38 cellular contexts compared by ENCODE assay signal in the genomic region with DNA sequence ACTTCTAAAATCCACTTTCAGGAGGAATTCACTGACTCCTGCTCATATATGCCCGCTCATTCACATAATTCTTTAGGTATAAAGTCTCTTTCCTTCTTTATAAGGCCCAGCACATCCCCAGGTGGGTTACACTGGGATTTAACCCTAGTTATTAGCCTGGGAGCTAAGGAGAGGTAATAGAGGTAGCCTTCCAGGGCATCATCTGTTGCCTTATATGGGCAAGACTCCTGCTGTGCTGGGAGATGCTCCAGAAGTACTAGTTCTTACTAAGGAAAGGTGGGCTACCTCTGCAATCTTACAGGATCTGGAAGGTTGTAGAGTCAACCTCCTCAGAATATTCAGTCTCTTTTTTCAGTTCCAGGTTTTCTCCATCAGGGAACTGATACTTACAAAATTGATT.
"Had no signal": no experiment of that assay in that cellular context is flagged by ENCODE, and none has a peak within 500 bp of the region (broad histone marks: within the 10 kb centered on the region; RNA-seq: fewer than 3 reads in every experiment).

No MANE protein-coding gene starts in this region.

- H3K4me3 ChIP-seq: ascending aorta, cardiac muscle cell had no signal

- H3K27ac Mint-ChIP-seq: activated B cell treated with CpG ODN at 0.5 μM for 24 hours; activated CD4-positive, alpha-beta memory T cell treated with anti-CD3 and anti-CD28 coated beads for 36 hours; activated CD4-positive, alpha-beta T cell treated with anti-CD3 and anti-CD28 coated beads, Interleukin-2, amount 10 ng/mL, durations not matched to agents 24 days and 14 days; activated CD8-positive, alpha-beta T cell treated with anti-CD3 and anti-CD28 coated beads for 36 hours; activated naive CD4-positive, alpha-beta T cell treated with anti-CD3 and anti-CD28 coated beads, Interleukin-2, amount 10 ng/mL, durations not matched to agents 7 days and 5 days; activated naive CD8-positive, alpha-beta T cell; activated naive CD8-positive, alpha-beta T cell treated with anti-CD3 and anti-CD28 coated beads, Interleukin-2, amount 10 ng/mL, durations not matched to agents 7 days and 5 days; activated naive CD8-positive, alpha-beta T cell treated with anti-CD3 and anti-CD28 coated beads, Interleukin-2, amount 50 U/mL, for 24 hours; activated T-cell treated with anti-CD3 and anti-CD28 coated beads, Interleukin-2, amount 50 U/mL, for 72 hours; activated T-helper 1 cell treated with anti-CD3 and anti-CD28 coated beads, Interleukin-12 subunit alpha, Interleukin-12 subunit beta, Interleukin-2, Interleukin-4 antibody, amounts not matched to agents 30 ng/mL and 10 ng/mL and 1 ng/mL, durations not matched to agents 14 hours and 24 hours and 36 hours; activated T-helper 2 cell treated with anti-CD3 and anti-CD28 coated beads, Interferon-gamma antibody, Interleukin-2, Interleukin-4, amounts not matched to agents 10 μg/mL and 5 μg/mL and 100 μg/mL, durations not matched to agents 14 hours and 24 hours and 36 hours; T-helper 1 cell treated with Interleukin-12 subunit alpha and Interleukin-12 subunit beta and Interleukin-4 antibody, amounts not matched to agents 30 μg/mL and 1 μg/mL, for 36 hours; T-helper 2 cell treated with Interferon-gamma antibody and Interleukin-4, amounts not matched to agents 5 μg/mL and 100 μg/mL, for 36 hours had no signal

- H3K27me3 ChIP-seq: ascending aorta, cardiac muscle cell had no signal

- ATAC-seq: activated CD8-positive, alpha-beta T cell treated with anti-CD3 and anti-CD28 coated beads for 36 hours; activated naive CD8-positive, alpha-beta T cell treated with anti-CD3 and anti-CD28 coated beads, Interleukin-2, amount 50 U/mL, for 24 hours; activated T-cell treated with anti-CD3 and anti-CD28 coated beads, Interleukin-2, amount 50 U/mL, for 4 hours; activated T-cell treated with anti-CD3 and anti-CD28 coated beads, Interleukin-2, amount 50 U/mL, for 72 hours had no signal

- H3K4me3 Mint-ChIP-seq: activated B cell treated with CpG ODN at 0.5 μM for 24 hours; activated CD4-positive, alpha-beta memory T cell treated with anti-CD3 and anti-CD28 coated beads for 36 hours; activated CD4-positive, alpha-beta T cell treated with anti-CD3 and anti-CD28 coated beads, Interleukin-2, amount 10 ng/mL, durations not matched to agents 24 days and 14 days; activated CD8-positive, alpha-beta T cell treated with anti-CD3 and anti-CD28 coated beads for 36 hours; activated naive CD4-positive, alpha-beta T cell treated with anti-CD3 and anti-CD28 coated beads, Interleukin-2, amount 10 ng/mL, durations not matched to agents 7 days and 5 days; activated naive CD4-positive, alpha-beta T cell treated with anti-CD3 and anti-CD28 coated beads, Interleukin-2, amount 50 U/mL, for 24 hours; activated naive CD8-positive, alpha-beta T cell; activated naive CD8-positive, alpha-beta T cell treated with anti-CD3 and anti-CD28 coated beads, Interleukin-2, amount 10 ng/mL, durations not matched to agents 7 days and 5 days; activated naive CD8-positive, alpha-beta T cell treated with anti-CD3 and anti-CD28 coated beads, Interleukin-2, amount 50 U/mL, for 24 hours; activated T-cell treated with anti-CD3 and anti-CD28 coated beads, Interleukin-2, amount 50 U/mL, for 4 hours; activated T-cell treated with anti-CD3 and anti-CD28 coated beads, Interleukin-2, amount 50 U/mL, for 72 hours; activated T-helper 1 cell treated with anti-CD3 and anti-CD28 coated beads, Interleukin-12 subunit alpha, Interleukin-12 subunit beta, Interleukin-2, Interleukin-4 antibody, amounts not matched to agents 30 ng/mL and 10 ng/mL and 1 ng/mL, durations not matched to agents 14 hours and 24 hours and 36 hours; brain; central memory CD8-positive, alpha-beta T cell; T-helper 1 cell treated with Interleukin-12 subunit alpha and Interleukin-12 subunit beta and Interleukin-4 antibody, amounts not matched to agents 30 μg/mL and 1 μg/mL, for 36 hours; T-helper 2 cell treated with Interferon-gamma antibody and Interleukin-4, amounts not matched to agents 5 μg/mL and 100 μg/mL, for 36 hours had no signal

- H3K27me3 Mint-ChIP-seq: activated CD4-positive, alpha-beta memory T cell treated with anti-CD3 and anti-CD28 coated beads for 36 hours; activated CD8-positive, alpha-beta T cell treated with anti-CD3 and anti-CD28 coated beads for 36 hours; activated naive CD4-positive, alpha-beta T cell treated with anti-CD3 and anti-CD28 coated beads, Interleukin-2, amount 10 ng/mL, durations not matched to agents 7 days and 5 days; activated naive CD4-positive, alpha-beta T cell treated with anti-CD3 and anti-CD28 coated beads, Interleukin-2, amount 50 U/mL, for 24 hours; activated naive CD8-positive, alpha-beta T cell treated with anti-CD3 and anti-CD28 coated beads, Interleukin-2, amount 10 ng/mL, durations not matched to agents 7 days and 5 days; activated naive CD8-positive, alpha-beta T cell treated with anti-CD3 and anti-CD28 coated beads, Interleukin-2, amount 50 U/mL, for 24 hours; brain; central memory CD8-positive, alpha-beta T cell had no signal

- H3K9me3 ChIP-seq: ascending aorta had no signal

- H3K4me1 Mint-ChIP-seq: activated CD4-positive, alpha-beta T cell treated with anti-CD3 and anti-CD28 coated beads, Interleukin-2, amount 10 ng/mL, durations not matched to agents 24 days and 14 days; activated naive CD4-positive, alpha-beta T cell treated with anti-CD3 and anti-CD28 coated beads, Interleukin-2, amount 50 U/mL, for 24 hours; activated naive CD8-positive, alpha-beta T cell treated with anti-CD3 and anti-CD28 coated beads, Interleukin-2, amount 50 U/mL, for 24 hours; central memory CD8-positive, alpha-beta T cell had no signal

- H3K27ac ChIP-seq: ascending aorta, cardiac muscle cell, VCaP had no signal

- FAIRE-seq: bronchial epithelial cell, TTC549 had no signal

- DNase-seq: activated B cell treated with CpG ODN at 0.5 μM for 24 hours; activated CD4-positive, alpha-beta memory T cell treated with anti-CD3 and anti-CD28 coated beads for 36 hours; activated CD4-positive, alpha-beta T cell treated with anti-CD3 and anti-CD28 coated beads for 4 hours; activated CD4-positive, alpha-beta T cell treated with anti-CD3 and anti-CD28 coated beads, Interleukin-2, amount 10 ng/mL, durations not matched to agents 24 days and 14 days; activated CD4-positive, alpha-beta T cell treated with anti-CD3 and anti-CD28 coated beads, Interleukin-2, amount 50 U/mL, for 1 hour; activated CD4-positive, alpha-beta T cell treated with anti-CD3 and anti-CD28 coated beads, Interleukin-2, amount 50 U/mL, for 4 hours; activated CD4-positive, CD25-positive, alpha-beta regulatory T cell treated with anti-CD3 and anti-CD28 coated beads, Interleukin-2, amount 50 U/mL, for 72 hours; activated CD8-positive, alpha-beta memory T cell treated with anti-CD3 and anti-CD28 coated beads, Interleukin-2, amount 50 U/mL, for 4 hours; activated CD8-positive, alpha-beta T cell treated with anti-CD3 and anti-CD28 coated beads for 36 hours; activated effector memory CD4-positive, alpha-beta T cell treated with Interleukin-2 at 50 U/mL for 16 hours; activated gamma-delta T cell; activated naive CD4-positive, alpha-beta T cell treated with anti-CD3 and anti-CD28 coated beads, Interleukin-2, amount 10 ng/mL, durations not matched to agents 7 days and 5 days; activated naive CD4-positive, alpha-beta T cell treated with Interleukin-2 at 50 U/mL for 16 hours; activated naive CD8-positive, alpha-beta T cell treated with anti-CD3 and anti-CD28 coated beads, Interleukin-2, amount 10 ng/mL, durations not matched to agents 7 days and 5 days; activated naive CD8-positive, alpha-beta T cell treated with anti-CD3 and anti-CD28 coated beads, Interleukin-2, amount 50 U/mL, for 24 hours; activated T-cell treated with anti-CD3 and anti-CD28 coated beads for 4 hours; activated T-cell treated with anti-CD3 and anti-CD28 coated beads, Interleukin-2, amount 50 U/mL, for 1 hour; activated T-cell treated with anti-CD3 and anti-CD28 coated beads, Interleukin-2, amount 50 U/mL, for 4 hours; activated T-cell treated with anti-CD3 and anti-CD28 coated beads, Interleukin-2, amount 50 U/mL, for 72 hours; amygdala; anterior cingulate cortex; caudate nucleus; cerebellar nuclear complex; T-helper 2 cell; T-helper 9 cell had no signal

- H3K4me1 ChIP-seq: ascending aorta had no signal

- H3K36me3 ChIP-seq: ascending aorta, cardiac muscle cell had no signal

- H3K36me3 Mint-ChIP-seq: activated CD4-positive, alpha-beta memory T cell treated with anti-CD3 and anti-CD28 coated beads for 36 hours; activated naive CD4-positive, alpha-beta T cell treated with anti-CD3 and anti-CD28 coated beads, Interleukin-2, amount 10 ng/mL, durations not matched to agents 7 days and 5 days; activated naive CD4-positive, alpha-beta T cell treated with anti-CD3 and anti-CD28 coated beads, Interleukin-2, amount 50 U/mL, for 24 hours; activated naive CD8-positive, alpha-beta T cell; brain had no signal

- H3K9me3 Mint-ChIP-seq: activated B cell treated with CpG ODN at 0.5 μM for 24 hours; activated CD4-positive, alpha-beta memory T cell treated with anti-CD3 and anti-CD28 coated beads for 36 hours; activated CD8-positive, alpha-beta T cell treated with anti-CD3 and anti-CD28 coated beads for 36 hours; activated naive CD4-positive, alpha-beta T cell treated with anti-CD3 and anti-CD28 coated beads, Interleukin-2, amount 50 U/mL, for 24 hours; activated naive CD8-positive, alpha-beta T cell treated with anti-CD3 and anti-CD28 coated beads, Interleukin-2, amount 50 U/mL, for 24 hours; activated T-cell treated with anti-CD3 and anti-CD28 coated beads, Interleukin-2, amount 50 U/mL, for 4 hours; activated T-cell treated with anti-CD3 and anti-CD28 coated beads, Interleukin-2, amount 50 U/mL, for 72 hours; activated T-helper 1 cell treated with anti-CD3 and anti-CD28 coated beads, Interleukin-12 subunit alpha, Interleukin-12 subunit beta, Interleukin-2, Interleukin-4 antibody, amounts not matched to agents 30 ng/mL and 10 ng/mL and 1 ng/mL, durations not matched to agents 14 hours and 24 hours and 36 hours; activated T-helper 2 cell treated with anti-CD3 and anti-CD28 coated beads, Interferon-gamma antibody, Interleukin-2, Interleukin-4, amounts not matched to agents 10 μg/mL and 5 μg/mL and 100 μg/mL, durations not matched to agents 14 hours and 24 hours and 36 hours; central memory CD8-positive, alpha-beta T cell; T-helper 2 cell treated with Interferon-gamma antibody and Interleukin-4, amounts not matched to agents 5 μg/mL and 100 μg/mL, for 36 hours had no signal
